In the genomic region with DNA sequence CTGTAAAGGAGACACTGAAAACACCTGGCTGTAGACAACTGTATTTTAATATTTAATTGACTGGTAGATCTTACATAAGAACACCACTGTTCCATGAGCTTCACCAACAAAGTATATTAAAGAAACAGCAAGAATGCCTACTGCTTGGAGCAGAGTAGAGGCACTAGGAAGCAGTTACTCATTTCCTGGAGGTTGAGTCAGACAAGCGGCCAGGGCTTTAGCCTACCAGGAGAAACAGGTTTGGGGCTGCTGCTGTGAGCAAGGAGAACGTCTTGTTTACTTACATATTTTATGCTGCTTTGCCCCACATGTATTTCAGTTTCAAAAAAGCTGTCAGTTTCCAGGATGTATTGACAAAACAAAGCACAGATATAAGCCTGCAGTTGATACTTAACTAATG, we compare ENCODE assay signal across 13 cellular contexts. TPM values are rescaled to one million over a fixed set of nuclear protein-coding genes. Genes with fewer than 3 reads are reported as not detected.
DNase-seq lines count a peak whose midpoint lies in the region; ATAC-seq and TF ChIP-seq lines count a peak whose summit lies in the region.
"Had no signal": no experiment of that assay in that cellular context is flagged by ENCODE, and none has a peak within 500 bp of the region (broad histone marks: within the 10 kb centered on the region; RNA-seq: fewer than 3 reads in every experiment).

No MANE protein-coding gene starts in this region.

- H3K27ac ChIP-seq in RWPE1 = no peak overlapping the region
- H3K27ac ChIP-seq in CD4-positive, alpha-beta memory T cell (ENCODE audit: low read depth, low read length) = no peak overlapping the region
- H3K27ac ChIP-seq: Peyer's patch had no signal

- intact Hi-C loops in activated naive CD4-positive, alpha-beta T cell treated with anti-CD3 and anti-CD28 coated beads for 36 hours (cut with micrococcal nuclease) = no loop called here
- intact Hi-C loops in CD4-positive, alpha-beta memory T cell (cut with micrococcal nuclease) = no loop called here

- H3K4me1 ChIP-seq in CD4-positive, alpha-beta memory T cell (ENCODE audit: insufficient read depth, low read length) = no peaks in the 10 kb centered on the region
- H3K4me1 ChIP-seq: Peyer's patch had no signal

- CTCF ChIA-PET in activated naive CD4-positive, alpha-beta T cell treated with anti-CD3 and anti-CD28 coated beads for 36 hours (lab: Charles Lee) = interaction anchor here (0.5 to 0.7 kb wide), 2 partner anchors 15 to 1606 kb away, joined by 3 read pairs; no protein-coding TSS in a partner anchor
- CTCF ChIA-PET in RWPE1 (lab: Yijun Ruan, JAX) = interaction anchor here (0.5 to 0.8 kb wide), 2 partner anchors 108 to 356 kb away, joined by 3 read pairs; no protein-coding TSS in a partner anchor
- CTCF ChIA-PET in CD4-positive, alpha-beta memory T cell (lab: Charles Lee; ENCODE audit: partially characterized antibody) = interaction anchor here (0.9 kb wide), 1 partner anchor 78 kb away, joined by 3 read pairs; no protein-coding TSS in a partner anchor

- TF ChIP-seq CTCF in RWPE1 (conservative IDR thresholded peaks at IDR 0.05; ENCODE audit: low read depth) (no peak), fibroblast of mammary gland (conservative IDR thresholded peaks at IDR 0.05; ENCODE audit: control insufficient read depth, insufficient read depth, low read depth, low read length) (no peak)

- no peak overlapping the region for H3K4me3 Mint-ChIP-seq in activated naive CD4-positive, alpha-beta T cell treated with anti-CD3 and anti-CD28 coated beads for 36 hours
- H3K4me3 Mint-ChIP-seq in stimulated activated effector memory CD8-positive, alpha-beta T cell treated with anti-CD3 and anti-CD28 coated beads, Interleukin-12 subunit alpha, Interleukin-12 subunit beta, amount 100 ng/mL, for 72 hours = no peak overlapping the region
- H3K4me3 Mint-ChIP-seq in CD4-positive, alpha-beta memory T cell = no peak overlapping the region
- H3K4me3 Mint-ChIP-seq: CD14-positive monocyte had no signal

- H3K4me1 Mint-ChIP-seq in activated naive CD4-positive, alpha-beta T cell treated with anti-CD3 and anti-CD28 coated beads for 36 hours (ENCODE audit: low read depth) = peaks cover 4% of the 10 kb centered on the region
- no peaks in the 10 kb centered on the region for H3K4me1 Mint-ChIP-seq in stimulated activated effector memory CD8-positive, alpha-beta T cell treated with anti-CD3 and anti-CD28 coated beads, Interleukin-12 subunit alpha, Interleukin-12 subunit beta, amount 100 ng/mL, for 72 hours
- H3K4me1 Mint-ChIP-seq in CD4-positive, alpha-beta memory T cell = peaks cover 0 to 4% (median under 1%) of the 10 kb centered on the region in 4 donors
- H3K4me1 Mint-ChIP-seq: CD14-positive monocyte had no signal

- H3K9me3 Mint-ChIP-seq in activated naive CD4-positive, alpha-beta T cell treated with anti-CD3 and anti-CD28 coated beads for 36 hours = no peaks in the 10 kb centered on the region
- no peaks in the 10 kb centered on the region for H3K9me3 Mint-ChIP-seq in stimulated activated effector memory CD8-positive, alpha-beta T cell treated with anti-CD3 and anti-CD28 coated beads, Interleukin-12 subunit alpha, Interleukin-12 subunit beta, amount 100 ng/mL, for 72 hours
- no peaks in the 10 kb centered on the region for H3K9me3 Mint-ChIP-seq in CD4-positive, alpha-beta memory T cell
- H3K9me3 Mint-ChIP-seq: CD14-positive monocyte had no signal

- ATAC-seq in stimulated activated effector memory CD8-positive, alpha-beta T cell treated with anti-CD3 and anti-CD28 coated beads, Interleukin-12 subunit alpha, Interleukin-12 subunit beta, amount 100 ng/mL, for 72 hours = peak; percentile 84

- no peaks in the 10 kb centered on the region for H3K27me3 ChIP-seq in CD4-positive, alpha-beta memory T cell (ENCODE audit: insufficient read depth, low read length)
- H3K27me3 ChIP-seq: Peyer's patch had no signal

- POLR2A ChIA-PET in RWPE1 (lab: Yijun Ruan, JAX; ENCODE audit: low non-redundant PET) = no interaction called here
- POLR2A ChIA-PET in CD4-positive, alpha-beta memory T cell (lab: Charles Lee; ENCODE audit: partially characterized antibody) = no interaction called here

- DNase-seq in activated naive CD4-positive, alpha-beta T cell treated with anti-CD3 and anti-CD28 coated beads for 36 hours = peak; percentile 7
- DNase-seq in activated naive CD4-positive, alpha-beta T cell (lab: John Stamatoyannopoulos, UW) = no peak
- DNase-seq in RWPE1 (ENCODE audit: low spot score) (peak; percentile 79), fibroblast of mammary gland (ENCODE audit: low read depth) (peak; percentile 83), NCI-H1694 treated with DMSO at 0.1 percent for 48 hours (lab: John Stamatoyannopoulos, UW) (no peak), cerebellar cortex (ENCODE audit: low spot score) (no peak)
- no peak for DNase-seq in stimulated activated effector memory CD8-positive, alpha-beta T cell treated with anti-CD3 and anti-CD28 coated beads, Interleukin-12 subunit alpha, Interleukin-12 subunit beta, amount 100 ng/mL, for 72 hours (ENCODE audit: low spot score in 2 of 2)
- no peak for DNase-seq in CD4-positive, alpha-beta memory T cell
- DNase-seq: caudate nucleus, NCI-H1092 treated with DMSO at 0.1 percent for 48 hours, Peyer's patch had no signal

- peaks cover 40% of the 10 kb centered on the region for H3K36me3 Mint-ChIP-seq in activated naive CD4-positive, alpha-beta T cell treated with anti-CD3 and anti-CD28 coated beads for 36 hours (ENCODE audit: low read depth)
- H3K36me3 Mint-ChIP-seq in stimulated activated effector memory CD8-positive, alpha-beta T cell treated with anti-CD3 and anti-CD28 coated beads, Interleukin-12 subunit alpha, Interleukin-12 subunit beta, amount 100 ng/mL, for 72 hours = peaks cover 90% of the 10 kb centered on the region
- H3K36me3 Mint-ChIP-seq in CD4-positive, alpha-beta memory T cell = peaks cover 38 to 60% of the 10 kb centered on the region in 2 donors

- H3K4me3 ChIP-seq in fibroblast of mammary gland (ENCODE audit: control insufficient read depth, low read depth, low read length) = no peak overlapping the region
- no peak overlapping the region for H3K4me3 ChIP-seq in CD4-positive, alpha-beta memory T cell (ENCODE audit: low read length in 2 of 2)
- H3K4me3 ChIP-seq: Peyer's patch had no signal

- no peaks in the 10 kb centered on the region for H3K27me3 Mint-ChIP-seq in activated naive CD4-positive, alpha-beta T cell treated with anti-CD3 and anti-CD28 coated beads for 36 hours (ENCODE audit: low read depth)
- H3K27me3 Mint-ChIP-seq in CD4-positive, alpha-beta memory T cell = no peaks in the 10 kb centered on the region

- H3K9me3 ChIP-seq in CD4-positive, alpha-beta memory T cell (ENCODE audit: control insufficient read depth in 1 of 2, low read length in 2 of 2) = no peaks in the 10 kb centered on the region
- H3K9me3 ChIP-seq: Peyer's patch had no signal

- no peak overlapping the region for H3K27ac Mint-ChIP-seq in activated naive CD4-positive, alpha-beta T cell treated with anti-CD3 and anti-CD28 coated beads for 36 hours
- peak overlapping the region; percentile 74 for H3K27ac Mint-ChIP-seq in stimulated activated effector memory CD8-positive, alpha-beta T cell treated with anti-CD3 and anti-CD28 coated beads, Interleukin-12 subunit alpha, Interleukin-12 subunit beta, amount 100 ng/mL, for 72 hours
- peak overlapping the region in 1 of 7 donors; percentile 37 for H3K27ac Mint-ChIP-seq in CD4-positive, alpha-beta memory T cell

- peaks cover 22% of the 10 kb centered on the region for H3K36me3 ChIP-seq in CD4-positive, alpha-beta memory T cell (ENCODE audit: insufficient read depth, low read length)

RNA-seq across cellular contexts. Expression of a gene that starts 33.4 kb away (rescaled TPM):
- 10 to 100 TPM; 17.5 to 20.8 TPM for total RNA-seq in activated naive CD4-positive, alpha-beta T cell treated with anti-CD3 and anti-CD28 coated beads for 36 hours
- total RNA-seq in CD4-positive, alpha-beta memory T cell = 10 to 100 TPM; 23.3 to 25.5 TPM
- 100 to 1,000 TPM in 1 of 2 donors, 10 to 100 TPM in 1; 74.4 to 116 TPM for polyA plus RNA-seq in CD4-positive, alpha-beta memory T cell

RNA-seq across cellular contexts. Expression of a gene that starts 34.8 kb away (rescaled TPM):
- 100 to 1,000 TPM; 171 to 184 TPM for total RNA-seq in activated naive CD4-positive, alpha-beta T cell treated with anti-CD3 and anti-CD28 coated beads for 36 hours
- 10 to 100 TPM; 71.4 to 75.3 TPM for total RNA-seq in CD4-positive, alpha-beta memory T cell
- polyA plus RNA-seq in CD4-positive, alpha-beta memory T cell = 100 to 1,000 TPM in 1 of 2 donors, 10 to 100 TPM in 1; 64.3 to 103 TPM

RNA-seq across cellular contexts. Expression of a gene that starts 45.7 kb away (rescaled TPM):
- total RNA-seq in activated naive CD4-positive, alpha-beta T cell treated with anti-CD3 and anti-CD28 coated beads for 36 hours = under 1 TPM in 1 of 2 experiments, not detected in 1; 0.05 TPM
- total RNA-seq in CD4-positive, alpha-beta memory T cell = not detected
- under 1 TPM in 1 of 2 donors, not detected in 1; 0.10 TPM for polyA plus RNA-seq in CD4-positive, alpha-beta memory T cell
- total RNA-seq: activated CD8-positive, alpha-beta memory T cell treated with anti-CD3 and anti-CD28 coated beads for 36 hours had no signal
- polyA plus RNA-seq: CD14-positive monocyte had no signal

Comparison
In these comparisons a context has a peak if more than half of its experiments do, and no peak if none do; other contexts are left out.
1. DNase-seq: peak in activated naive CD4-positive, alpha-beta T cell treated with anti-CD3 and anti-CD28 coated beads for 36 hours (single experiment), RWPE1 (single experiment) and fibroblast of mammary gland (single experiment); none in activated naive CD4-positive, alpha-beta T cell (0 of 4), stimulated activated effector memory CD8-positive, alpha-beta T cell treated with anti-CD3 and anti-CD28 coated beads, Interleukin-12 subunit alpha, Interleukin-12 subunit beta, amount 100 ng/mL, for 72 hours (0 of 2), NCI-H1694 treated with DMSO at 0.1 percent for 48 hours (single experiment), CD4-positive, alpha-beta memory T cell (0 of 5) and cerebellar cortex (single experiment).